Comparison of ENCODE assay signal across 28 cellular contexts in the genomic region with DNA sequence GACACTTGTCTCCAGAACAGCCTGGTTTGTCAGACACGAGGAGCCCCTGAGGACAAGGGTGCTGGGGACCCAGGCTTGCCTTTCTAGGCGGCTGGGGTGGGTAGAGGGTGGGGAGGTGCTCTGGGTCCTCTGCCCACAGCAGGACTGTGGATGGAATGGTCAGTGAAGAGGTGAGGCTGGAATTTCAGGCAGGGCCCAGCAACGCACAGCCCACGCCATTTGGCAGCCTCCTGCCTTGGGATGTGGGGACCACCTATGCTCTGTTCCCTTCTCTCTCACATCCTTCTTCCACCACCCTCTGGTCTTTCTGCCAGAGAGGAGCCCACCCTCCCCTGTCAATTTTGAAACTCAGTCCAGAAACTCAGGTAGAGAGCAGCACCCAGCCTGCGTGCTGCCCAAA.
A peak's percentile ranks its signal among the peaks of the same experiment; 100 is the strongest.
DNase-seq lines count a peak whose midpoint lies in the region; ATAC-seq and TF ChIP-seq lines count a peak whose summit lies in the region.
"Had no signal": no experiment of that assay in that cellular context is flagged by ENCODE, and none has a peak within 500 bp of the region (broad histone marks: within the 10 kb centered on the region; RNA-seq: fewer than 3 reads in every experiment).

No MANE protein-coding gene starts in this region.

- TF ChIP-seq POLR2A in esophagus muscularis mucosa (IDR thresholded peaks at IDR 0.05; ENCODE audit: low read depth) = no peak
- no peak for TF ChIP-seq POLR2A in sigmoid colon (IDR thresholded peaks at IDR 0.05)

- no peaks in the 10 kb centered on the region for H3K36me3 Mint-ChIP-seq in osteocyte (ENCODE audit: unreplicated experiment)

- no peaks in the 10 kb centered on the region for H3K36me3 ChIP-seq in adipocyte (ENCODE audit: control insufficient read depth, insufficient read depth, low read length, severe bottlenecking)
- H3K36me3 ChIP-seq in esophagus muscularis mucosa = no peaks in the 10 kb centered on the region
- H3K36me3 ChIP-seq in sigmoid colon = no peaks in the 10 kb centered on the region
- H3K36me3 ChIP-seq in upper lobe of right lung = no peaks in the 10 kb centered on the region
- H3K36me3 ChIP-seq in A673 (ENCODE audit: insufficient read depth, low read length, poor library complexity, severe bottlenecking) = no peaks in the 10 kb centered on the region

- H3K4me3 ChIP-seq in adipocyte (ENCODE audit: low read length) = no peak overlapping the region
- no peak overlapping the region for H3K4me3 ChIP-seq in esophagus muscularis mucosa
- H3K4me3 ChIP-seq in sigmoid colon = no peak overlapping the region
- no peak overlapping the region for H3K4me3 ChIP-seq in upper lobe of right lung
- no peak overlapping the region for H3K4me3 ChIP-seq in A673 (ENCODE audit: low read depth, low read length, poor library complexity, severe bottlenecking)
- H3K4me3 ChIP-seq: GM12878, GM23338, K562 had no signal

- peak overlapping the region; percentile 49 for H3K9ac ChIP-seq in adipocyte (ENCODE audit: low read length)

- H3K9me3 ChIP-seq in adipocyte (ENCODE audit: control insufficient read depth, low read length) (no peaks in the 10 kb centered on the region), esophagus muscularis mucosa (no peaks in the 10 kb centered on the region), sigmoid colon (no peaks in the 10 kb centered on the region), upper lobe of right lung (no peaks in the 10 kb centered on the region), A673 (ENCODE audit: low read depth, low read length, poor library complexity, severe bottlenecking) (no peaks in the 10 kb centered on the region)

- H3K27ac ChIP-seq in esophagus muscularis mucosa (replicated peaks in 1 of 4) (peak overlapping the region; percentile 8 to 61 (median 38)), sigmoid colon (peak overlapping the region in 3 of 4 donors; percentile 31 to 45 (median 31)), upper lobe of right lung (no peak overlapping the region), A673 (ENCODE audit: low read depth, low read length, poor library complexity, severe bottlenecking) (no peak overlapping the region)
- H3K27ac ChIP-seq: C4-2B, RWPE1 had no signal

- BruUV-seq in A673 (replicated peaks; lab: Mats Ljungman, UMichigan) = no TSS peak

- no peak overlapping the region for H3K4me3 Mint-ChIP-seq in osteocyte (ENCODE audit: unreplicated experiment)
- H3K4me3 Mint-ChIP-seq: B cell; CD8-positive, alpha-beta memory T cell; GM23338; H9 had no signal

- intact Hi-C loops in esophagus muscularis mucosa (cut with DNase I) (no loop called here), sigmoid colon (cut with DNase I) (no loop called here), upper lobe of right lung (cut with DNase I) (no loop called here), A673 (cut with micrococcal nuclease; ENCODE audit: unreplicated experiment) (no loop called here)

- peaks cover 3% of the 10 kb centered on the region for H3K4me1 Mint-ChIP-seq in osteocyte (ENCODE audit: unreplicated experiment)
- H3K4me1 Mint-ChIP-seq: B cell; CD8-positive, alpha-beta memory T cell had no signal

- no peak overlapping the region for H3K27ac Mint-ChIP-seq in osteocyte (ENCODE audit: unreplicated experiment)
- H3K27ac Mint-ChIP-seq: B cell, GM23338, H9 had no signal

- peaks cover 5% of the 10 kb centered on the region for H3K9me3 Mint-ChIP-seq in osteocyte (ENCODE audit: unreplicated experiment)

- no peaks in the 10 kb centered on the region for H3K27me3 ChIP-seq in adipocyte (replicated peaks; ENCODE audit: control insufficient read depth, insufficient read depth, low read length)
- no peaks in the 10 kb centered on the region for H3K27me3 ChIP-seq in esophagus muscularis mucosa
- no peaks in the 10 kb centered on the region for H3K27me3 ChIP-seq in sigmoid colon
- H3K27me3 ChIP-seq in upper lobe of right lung = no peaks in the 10 kb centered on the region
- H3K27me3 ChIP-seq in A673 (replicated peaks; ENCODE audit: insufficient read depth, low read depth, low read length, poor library complexity) = no peaks in the 10 kb centered on the region

- TF ChIP-seq EP300 in esophagus muscularis mucosa (IDR thresholded peaks at IDR 0.05) (no peak), sigmoid colon (IDR thresholded peaks at IDR 0.05) (no peak)

- TF ChIP-seq CTCF in esophagus muscularis mucosa (IDR thresholded peaks at IDR 0.05) (no peak), sigmoid colon (IDR thresholded peaks at IDR 0.05) (no peak), upper lobe of right lung (IDR thresholded peaks at IDR 0.05) (no peak), osteocyte (IDR thresholded peaks at IDR 0.05) (no peak), A673 (conservative IDR thresholded peaks at IDR 0.05; ENCODE audit: low read depth, low read length) (no peak)

- 100% methylated on average over 5 of the region's 5 CpGs for WGBS in esophagus muscularis mucosa
- 91% methylated on average over 5 of the region's 5 CpGs for WGBS in sigmoid colon, 2 donors

- peaks cover 26% of the 10 kb centered on the region for H3K4me1 ChIP-seq in adipocyte (ENCODE audit: control insufficient read depth, insufficient read depth, low read length)
- peaks cover 0 to 9% (median 0%) of the 10 kb centered on the region in 4 donors for H3K4me1 ChIP-seq in esophagus muscularis mucosa
- peaks cover 0 to 22% (median 6%) of the 10 kb centered on the region in 4 donors for H3K4me1 ChIP-seq in sigmoid colon
- H3K4me1 ChIP-seq in upper lobe of right lung = no peaks in the 10 kb centered on the region
- H3K4me1 ChIP-seq in A673 (ENCODE audit: insufficient read depth, low read length, poor library complexity, severe bottlenecking) = no peaks in the 10 kb centered on the region

- ATAC-seq in upper lobe of right lung = peak; percentile 3
- ATAC-seq: GM12878, GM23338, HepG2, K562, Panc1 had no signal

- POLR2A ChIA-PET in A673 (lab: Charles Lee; ENCODE audit: low non-redundant PET) = no interaction called here

- H3K27me3 Mint-ChIP-seq in osteocyte (ENCODE audit: unreplicated experiment) = peaks cover 23% of the 10 kb centered on the region
- H3K27me3 Mint-ChIP-seq: B cell had no signal

- DNase-seq in adipocyte (ENCODE audit: low read depth) (no peak), esophagus muscularis mucosa (ENCODE audit: extremely low spot score) (no peak), sigmoid colon (no peak), upper lobe of right lung (no peak), NCI-H524 treated with DMSO at 0.1 percent for 48 hours (lab: John Stamatoyannopoulos, UW) (no peak), osteocyte (ENCODE audit: extremely low spot score, unreplicated experiment) (no peak), A673 (ENCODE audit: low spot score) (no peak)
- DNase-seq: CD8-positive, alpha-beta memory T cell; DMS 273 treated with DMSO at 0.1 percent for 48 hours; DMS79; EL; GDM1; H9; MV-4-11; NCI-H1105; NCI-H1436 treated with DMSO at 0.1 percent for 48 hours; NCI-H187 treated with DMSO at 0.1 percent for 48 hours; NCI-H2107; NCI-H526; SHP77 treated with DMSO at 0.1 percent for 48 hours had no signal

- CTCF ChIA-PET in A673 (lab: Charles Lee) = no interaction called here

Comparison
In these comparisons a context has a peak if more than half of its experiments do, and no peak if none do; other contexts are left out.
1. H3K27ac ChIP-seq: peak in esophagus muscularis mucosa (4 of 4) and sigmoid colon (3 of 4); none in upper lobe of right lung (single experiment) and A673 (single experiment).